16 cellular contexts compared by ENCODE assay signal in the genomic region with DNA sequence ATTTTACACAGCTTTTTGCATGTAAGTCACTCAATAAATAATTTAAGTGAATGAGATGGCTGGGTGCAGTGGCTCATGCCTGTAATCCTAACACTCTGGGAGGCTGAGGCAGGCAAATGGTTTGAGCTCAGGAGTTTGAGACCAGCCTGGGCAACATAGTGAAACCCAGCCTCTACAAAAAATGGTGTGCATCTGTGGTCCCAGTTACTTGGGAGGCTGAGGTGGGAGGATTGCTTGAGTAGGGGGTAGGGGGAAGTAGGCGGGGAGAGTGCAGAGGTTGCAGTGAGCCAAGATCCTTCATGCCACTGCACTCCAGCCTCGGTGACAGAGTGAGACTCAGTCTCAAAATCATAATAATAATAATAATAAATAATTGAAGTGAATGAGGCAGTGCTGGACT. TPM values are rescaled to one million over a fixed set of nuclear protein-coding genes. Genes with fewer than 3 reads are reported as not detected.
DNase-seq lines count a peak whose midpoint lies in the region; TF ChIP-seq lines count a peak whose summit lies in the region.
"Had no signal": no experiment of that assay in that cellular context is flagged by ENCODE, and none has a peak within 500 bp of the region (broad histone marks: within the 10 kb centered on the region; RNA-seq: fewer than 3 reads in every experiment).

No MANE protein-coding gene starts in this region.

- H3K27ac ChIP-seq in ACC112 (ENCODE audit: low read depth, low read length) (peak overlapping the region; percentile 57), esophagus squamous epithelium (peak overlapping the region in 3 of 4 donors; percentile 59 to 77 (median 59)), skin epidermis (peak overlapping the region in 11 of 21 experiments; percentile 8 to 92 (median 43))

- peaks cover 5% of the 10 kb centered on the region for H3K36me3 ChIP-seq in ACC112 (ENCODE audit: insufficient read depth, low read length)
- peaks cover 0 to 13% (median 0%) of the 10 kb centered on the region in 3 donors for H3K36me3 ChIP-seq in esophagus squamous epithelium

- DNase-seq in NB4 (ENCODE audit: low read depth) (peak; percentile 8), esophagus squamous epithelium (lab: John Stamatoyannopoulos, UW) (no peak), NAMALWA (ENCODE audit: low spot score) (no peak), Ammon's horn (ENCODE audit: low spot score) (no peak), glomerular visceral epithelial cell (ENCODE audit: extremely low spot score) (no peak)
- DNase-seq in NK-92 treated with Interleukin-12 subunit alpha and Interleukin-12 subunit beta, amount 100 ng/mL, for 24 hours (lab: John Stamatoyannopoulos, UW) = no peak
- DNase-seq: erythroblast, Karpas-422, kidney glomerular epithelial cell, NCI-H146, NCI-H510A, SK-N-SH had no signal

- 64 to 70% methylated on average over 2 of the region's 2 CpGs for WGBS in esophagus squamous epithelium, 2 donors

- no peak overlapping the region for H2AFZ ChIP-seq in ACC112 (ENCODE audit: low read length, unreplicated experiment)
- H2AFZ ChIP-seq: parathyroid adenoma had no signal

- H3K27me3 ChIP-seq in ACC112 (ENCODE audit: insufficient read depth, low read length) (no peaks in the 10 kb centered on the region), esophagus squamous epithelium (no peaks in the 10 kb centered on the region)

- TF ChIP-seq POLR2A in NB4 (IDR thresholded peaks at IDR 0.05; ENCODE audit: extremely low read depth, insufficient read length) (no peak), esophagus squamous epithelium (IDR thresholded peaks at IDR 0.05) (no peak)

- H3K4me3 ChIP-seq in ACC112 (ENCODE audit: low read depth, low read length) = no peak overlapping the region
- no peak overlapping the region for H3K4me3 ChIP-seq in NB4 (ENCODE audit: low read depth, low read length)
- peak overlapping the region in 1 of 4 donors; percentile 25 for H3K4me3 ChIP-seq in esophagus squamous epithelium
- H3K4me3 ChIP-seq in skin epidermis = no peak overlapping the region
- H3K4me3 ChIP-seq: mucosa of descending colon had no signal

- no peak for TF ChIP-seq CTCF in NB4 (IDR thresholded peaks at IDR 0.05; ENCODE audit: low read depth, low read length)
- TF ChIP-seq CTCF in esophagus squamous epithelium (IDR thresholded peaks at IDR 0.05) = no peak

- intact Hi-C loops in esophagus squamous epithelium (cut with DNase I) = no loop called here

- H3K9me3 ChIP-seq in esophagus squamous epithelium = no peaks in the 10 kb centered on the region
- H3K9me3 ChIP-seq: mucosa of descending colon, SK-N-SH had no signal

- H3K79me2 ChIP-seq in ACC112 (ENCODE audit: control insufficient read depth, insufficient read depth, low read length, unreplicated experiment) = peaks cover 94% of the 10 kb centered on the region

- peaks cover 82% of the 10 kb centered on the region for H3K4me1 ChIP-seq in ACC112 (ENCODE audit: control insufficient read depth, insufficient read depth, low read length, unreplicated experiment)
- peaks cover 27 to 96% (median 46%) of the 10 kb centered on the region in 3 donors for H3K4me1 ChIP-seq in esophagus squamous epithelium

RNA-seq across cellular contexts. Expression of gene KLF9, which starts 10.2 kb away (rescaled TPM):
- total RNA-seq in esophagus squamous epithelium = 10 to 100 TPM; 13.7 to 71.0 (median 17.3) TPM
